ENCODE assay signal across 16 cellular contexts in genomic region chr1:93546162-93546863, GRCh38.
DNase-seq lines count a peak whose midpoint lies in the region; ATAC-seq and TF ChIP-seq lines count a peak whose summit lies in the region.
"Had no signal": no experiment of that assay in that cellular context is flagged by ENCODE, and none has a peak within 500 bp of the region (broad histone marks: within the 10 kb centered on the region; RNA-seq: fewer than 3 reads in every experiment).

No MANE protein-coding gene starts in this region.

- no peaks in the 10 kb centered on the region for H3K27me3 ChIP-seq in effector memory CD4-positive, alpha-beta T cell (replicated peaks; ENCODE audit: control insufficient read depth, insufficient read depth, low read length, poor library complexity, severe bottlenecking)

- H3K4me1 ChIP-seq in effector memory CD4-positive, alpha-beta T cell (ENCODE audit: control insufficient read depth, insufficient read depth, low read length, poor library complexity, severe bottlenecking): no peaks in the 10 kb centered on the region
- H3K4me1 ChIP-seq: Caco-2, HAP-1 had no signal

- no peaks in the 10 kb centered on the region for H3K9me3 ChIP-seq in effector memory CD4-positive, alpha-beta T cell (ENCODE audit: control insufficient read depth, low read length)
- H3K9me3 ChIP-seq: Caco-2, HAP-1 had no signal

- peak overlapping the region; percentile 3 for H3K27ac Mint-ChIP-seq in progenitor cell of endocrine pancreas
- peak overlapping the region; percentile 2 for H3K27ac Mint-ChIP-seq in type B pancreatic cell
- H3K27ac Mint-ChIP-seq: CD4-positive, CD25-positive, alpha-beta regulatory T cell; CD8-positive, alpha-beta T cell had no signal

- peak in 13 of 61 donors; percentile 11 to 90 (median 36) for DNase-seq in caudate nucleus (lab: John Stamatoyannopoulos, UW)
- no peak for DNase-seq in left colon
- no peak for DNase-seq in progenitor cell of endocrine pancreas (ENCODE audit: low spot score, unreplicated experiment)
- no peak for DNase-seq in type B pancreatic cell (ENCODE audit: extremely low spot score, unreplicated experiment)
- DNase-seq in iPS-NIHi11 (ENCODE audit: low spot score): no peak
- no peak for DNase-seq in effector memory CD4-positive, alpha-beta T cell
- no peak for DNase-seq in NCI-H2081 (lab: John Stamatoyannopoulos, UW)
- DNase-seq in OCI-M2 (lab: John Stamatoyannopoulos, UW; ENCODE audit: unreplicated experiment): no peak
- DNase-seq: C1 segment of cervical spinal cord; Caco-2; CD4-positive, CD25-positive, alpha-beta regulatory T cell; CD8-positive, alpha-beta T cell; DMS153; DND-41; GOT3 had no signal

- H3K36me3 Mint-ChIP-seq in progenitor cell of endocrine pancreas (ENCODE audit: insufficient read depth) (peaks cover 21% of the 10 kb centered on the region), type B pancreatic cell (peaks cover 35% of the 10 kb centered on the region)
- H3K36me3 Mint-ChIP-seq: CD4-positive, CD25-positive, alpha-beta regulatory T cell; CD8-positive, alpha-beta T cell had no signal

- peaks cover 6% of the 10 kb centered on the region for H3K4me1 Mint-ChIP-seq in progenitor cell of endocrine pancreas (ENCODE audit: low read depth)
- H3K4me1 Mint-ChIP-seq in type B pancreatic cell (ENCODE audit: unreplicated experiment): no peaks in the 10 kb centered on the region
- H3K4me1 Mint-ChIP-seq: CD4-positive, CD25-positive, alpha-beta regulatory T cell had no signal

- H3K36me3 ChIP-seq in effector memory CD4-positive, alpha-beta T cell (ENCODE audit: control insufficient read depth, insufficient read depth, low read length): no peaks in the 10 kb centered on the region

- intact Hi-C loops in left colon (cut with DNase I, micrococcal nuclease): no loop called here

- H3K27ac ChIP-seq in caudate nucleus (ENCODE audit: low read depth, low read length): peak overlapping the region; percentile 82
- H3K27ac ChIP-seq in effector memory CD4-positive, alpha-beta T cell (ENCODE audit: insufficient read depth, low read length, poor library complexity, severe bottlenecking): no peak overlapping the region

- H3K4me3 ChIP-seq in effector memory CD4-positive, alpha-beta T cell (ENCODE audit: insufficient read depth, low read depth, low read length, poor library complexity, severe bottlenecking): no peak overlapping the region
- H3K4me3 ChIP-seq: HAP-1 had no signal

- TF ChIP-seq CTCF in progenitor cell of endocrine pancreas (IDR thresholded peaks at IDR 0.05; ENCODE audit: unreplicated experiment) (no peak), type B pancreatic cell (conservative IDR thresholded peaks at IDR 0.05) (no peak)

- H3K9me3 Mint-ChIP-seq in progenitor cell of endocrine pancreas (ENCODE audit: low read depth): no peaks in the 10 kb centered on the region
- no peaks in the 10 kb centered on the region for H3K9me3 Mint-ChIP-seq in type B pancreatic cell
- H3K9me3 Mint-ChIP-seq: CD4-positive, CD25-positive, alpha-beta regulatory T cell; CD8-positive, alpha-beta T cell had no signal

- peak; percentile 71 for ATAC-seq in left colon
- ATAC-seq: CD8-positive, alpha-beta T cell had no signal

- H3K27me3 Mint-ChIP-seq in progenitor cell of endocrine pancreas (no peaks in the 10 kb centered on the region), type B pancreatic cell (no peaks in the 10 kb centered on the region)

- H3K4me3 Mint-ChIP-seq in progenitor cell of endocrine pancreas (ENCODE audit: low read depth) (no peak overlapping the region), type B pancreatic cell (no peak overlapping the region)
- H3K4me3 Mint-ChIP-seq: CD4-positive, CD25-positive, alpha-beta regulatory T cell; CD8-positive, alpha-beta T cell had no signal
